In genomic region chr13:57629391-57629804, GRCh38 we compare ENCODE assay signal across 9 cellular contexts. TPM values are rescaled to one million over a fixed set of nuclear protein-coding genes. Genes with fewer than 3 reads are reported as not detected.
DNase-seq lines count a peak whose midpoint lies in the region; ATAC-seq and TF ChIP-seq lines count a peak whose summit lies in the region.
"Had no signal": no experiment of that assay in that cellular context is flagged by ENCODE, and none has a peak within 500 bp of the region (broad histone marks: within the 10 kb centered on the region; RNA-seq: fewer than 3 reads in every experiment).

No MANE protein-coding gene starts in this region.

- peaks cover 56% of the 10 kb centered on the region for H3K4me1 Mint-ChIP-seq in stimulated activated naive CD8-positive, alpha-beta T cell treated with anti-CD3 and anti-CD28 coated beads, Interleukin-15, amount 100 ng/mL, for 72 hours
- no peaks in the 10 kb centered on the region for H3K4me1 Mint-ChIP-seq in Calu3 (ENCODE audit: low read depth, unreplicated experiment)

- H3K27ac Mint-ChIP-seq in stimulated activated naive CD8-positive, alpha-beta T cell treated with anti-CD3 and anti-CD28 coated beads, Interleukin-15, amount 100 ng/mL, for 72 hours, result no peak overlapping the region
- H3K27ac Mint-ChIP-seq in Calu3 (ENCODE audit: unreplicated experiment), result no peak overlapping the region

- intact Hi-C loops in Calu3 (cut with micrococcal nuclease; ENCODE audit: unreplicated experiment), result loop anchor here (10.0 kb wide), 1 partner anchor 225 kb away; no protein-coding TSS in a partner anchor

- no peak for TF ChIP-seq CTCF in Calu3 (IDR thresholded peaks at IDR 0.05; ENCODE audit: unreplicated experiment)

- H3K36me3 Mint-ChIP-seq in Calu3 (ENCODE audit: insufficient read depth, unreplicated experiment), result no peaks in the 10 kb centered on the region

- peak overlapping the region; percentile 69 to 83 for H3K4me3 Mint-ChIP-seq in stimulated activated naive CD8-positive, alpha-beta T cell treated with anti-CD3 and anti-CD28 coated beads, Interleukin-15, amount 100 ng/mL, for 72 hours
- no peak overlapping the region for H3K4me3 Mint-ChIP-seq in Calu3 (ENCODE audit: low read depth, unreplicated experiment)

- peaks cover 66% of the 10 kb centered on the region for H3K27me3 Mint-ChIP-seq in stimulated activated naive CD8-positive, alpha-beta T cell treated with anti-CD3 and anti-CD28 coated beads, Interleukin-15, amount 100 ng/mL, for 72 hours
- no peaks in the 10 kb centered on the region for H3K27me3 Mint-ChIP-seq in Calu3 (ENCODE audit: unreplicated experiment)

- H3K9me3 ChIP-seq in iPS-18c (ENCODE audit: control insufficient read depth, insufficient read depth, low read length), result no peaks in the 10 kb centered on the region
- H3K9me3 ChIP-seq: thyroid gland had no signal

- peak overlapping the region; percentile 74 for H3K4me3 ChIP-seq in iPS-18c (ENCODE audit: insufficient read depth, low read depth, low read length)

- CTCF ChIA-PET in Calu3 (lab: Charles Lee), result no interaction called here

- DNase-seq in NCI-H1092 treated with DMSO at 0.1 percent for 48 hours (lab: John Stamatoyannopoulos, UW), result peak; percentile 78
- no peak for DNase-seq in NCI-H1092 (lab: John Stamatoyannopoulos, UW)
- peak in 51 of 58 donors; percentile 21 to 86 (median 64) for DNase-seq in anterior cingulate cortex (lab: John Stamatoyannopoulos, UW)
- no peak for DNase-seq in stimulated activated naive CD8-positive, alpha-beta T cell treated with anti-CD3 and anti-CD28 coated beads, Interleukin-15, amount 100 ng/mL, for 72 hours
- no peak for DNase-seq in HuH-7.5 (ENCODE audit: low spot score)
- DNase-seq in Calu3, result no peak

- no TSS peak for BruUV-seq in Calu3 (replicated peaks; lab: Mats Ljungman, UMichigan)

- peaks cover 0 to 9% of the 10 kb centered on the region in 2 donors for H3K9me3 Mint-ChIP-seq in stimulated activated naive CD8-positive, alpha-beta T cell treated with anti-CD3 and anti-CD28 coated beads, Interleukin-15, amount 100 ng/mL, for 72 hours
- no peaks in the 10 kb centered on the region for H3K9me3 Mint-ChIP-seq in Calu3 (ENCODE audit: low read depth, unreplicated experiment)

- ATAC-seq in stimulated activated naive CD8-positive, alpha-beta T cell treated with anti-CD3 and anti-CD28 coated beads, Interleukin-15, amount 100 ng/mL, for 72 hours, result peak; percentile 25
- ATAC-seq in GM21576 (IDR thresholded peaks at IDR 0.05; ENCODE audit: unreplicated experiment), result no peak

RNA-seq across cellular contexts. Expression of gene PCDH17, which starts 2.1 kb away (rescaled TPM):
- not detected in 2 replicates for total RNA-seq in Calu3 (2022)

Comparison
In these comparisons a context has a peak if more than half of its experiments do, and no peak if none do; other contexts are left out.
1. DNase-seq: peak in NCI-H1092 treated with DMSO at 0.1 percent for 48 hours (single experiment) and anterior cingulate cortex (51 of 58); none in NCI-H1092 (single experiment), stimulated activated naive CD8-positive, alpha-beta T cell treated with anti-CD3 and anti-CD28 coated beads, Interleukin-15, amount 100 ng/mL, for 72 hours (0 of 2), HuH-7.5 (single experiment) and Calu3 (single experiment).